In genomic region chr15:96325579-96326331, GRCh38 we compare ENCODE assay signal across 8 cellular contexts. TPM values are rescaled to one million over a fixed set of nuclear protein-coding genes. Genes with fewer than 3 reads are reported as not detected.
A peak's percentile ranks its signal among the peaks of the same experiment; 100 is the strongest.
DNase-seq lines count a peak whose midpoint lies in the region; TF ChIP-seq lines count a peak whose summit lies in the region.

No MANE protein-coding gene starts in this region.

- H3K4me1 ChIP-seq in ascending aorta (peaks cover 0 to 12% of the 10 kb centered on the region in 2 donors), stomach smooth muscle (ENCODE audit: control insufficient read depth, insufficient read depth, low read length) (peaks cover 34% of the 10 kb centered on the region)

- TF ChIP-seq CTCF in ascending aorta (IDR thresholded peaks at IDR 0.05), result no peak

- H3K4me3 ChIP-seq in ascending aorta (peak overlapping the region; percentile 50 to 75), stomach smooth muscle (ENCODE audit: low read length in 2 of 2) (peak overlapping the region; percentile 94 to 97)

- H3K27me3 ChIP-seq in ascending aorta (no peaks in the 10 kb centered on the region), stomach smooth muscle (ENCODE audit: control insufficient read depth in 1 of 2, insufficient read depth in 2 of 2, low read length in 2 of 2) (no peaks in the 10 kb centered on the region)

- POLR2A ChIA-PET in HEK293T (lab: Yijun Ruan, JAX), result no interaction called here

- intact Hi-C loops in ascending aorta (cut with DNase I), result loop anchor here (5.0 to 10.0 kb wide), 3 partner anchors 723 to 1481 kb away; no protein-coding TSS in a partner anchor

- H3K9me3 ChIP-seq in ascending aorta (no peaks in the 10 kb centered on the region), stomach smooth muscle (ENCODE audit: control insufficient read depth in 2 of 2, low read length in 2 of 2) (no peaks in the 10 kb centered on the region)

- CTCF ChIA-PET in HEK293T (lab: Yijun Ruan, JAX), result interaction anchor here (2.7 kb wide), 1 partner anchor 11 kb away, joined by 16 read pairs; no protein-coding TSS in a partner anchor

- DNase-seq in HEK293T (ENCODE audit: extremely low spot score) (no peak), ascending aorta (ENCODE audit: low spot score in 2 of 2) (peak in 1 of 2 donors; percentile 57), iris pigment epithelial cell (ENCODE audit: low read depth) (peak; percentile 59), H4 (ENCODE audit: low spot score) (no peak), midbrain (lab: John Stamatoyannopoulos, UW) (no peak), NCI-H1930 (lab: John Stamatoyannopoulos, UW) (no peak)
- DNase-seq in activated CD4-positive, alpha-beta T cell treated with anti-CD3 and anti-CD28 coated beads for 1 hour, result no peak

- H3K36me3 ChIP-seq in ascending aorta (no peaks in the 10 kb centered on the region), stomach smooth muscle (ENCODE audit: control insufficient read depth in 2 of 2, insufficient read depth in 2 of 2, low read length in 2 of 2) (no peaks in the 10 kb centered on the region)

- H3K9ac ChIP-seq in stomach smooth muscle (ENCODE audit: low read length in 2 of 2), result peak overlapping the region; percentile 78 to 90

- H3K27ac ChIP-seq in ascending aorta (peak overlapping the region; percentile 85 to 88), stomach smooth muscle (ENCODE audit: low read length) (peak overlapping the region; percentile 98)

TF ChIP-seq in HEK293T, 16 proteins besides CTCF, POLR2A, EP300 and RAD21:
- TF ChIP-seq ZNF384 (IDR thresholded peaks at IDR 0.05) (0 out of 2 replicates have a peak, but pooled peaks have one; percentile 32), CTBP1 (IDR thresholded peaks at IDR 0.05; ENCODE audit: borderline replicate concordance) (no peak), HDGF (IDR thresholded peaks at IDR 0.05; ENCODE audit: borderline replicate concordance) (no peak)
TF ChIP-seq in HEK293T: peak in this region for 1.

RNA-seq across cellular contexts. Expression of gene NR2F2, which starts 4.7 kb away (rescaled TPM):
- total RNA-seq in ascending aorta, result 126 TPM
- total RNA-seq in H4 (2014; rRNA removed; shearing (Covaris generic)), result 3.1 and 4.0 TPM in 2 replicates

Comparison
In these comparisons a context has a peak if more than half of its experiments do, and no peak if none do; other contexts are left out.
1. RNA of gene NR2F2, which starts 4.7 kb away (total RNA-seq): 126 TPM in ascending aorta (single experiment); 3.1 to 4.0 TPM in H4; every median in the first group is over 10 times any median in the second.